12 cellular contexts compared by ENCODE assay signal in the genomic region with DNA sequence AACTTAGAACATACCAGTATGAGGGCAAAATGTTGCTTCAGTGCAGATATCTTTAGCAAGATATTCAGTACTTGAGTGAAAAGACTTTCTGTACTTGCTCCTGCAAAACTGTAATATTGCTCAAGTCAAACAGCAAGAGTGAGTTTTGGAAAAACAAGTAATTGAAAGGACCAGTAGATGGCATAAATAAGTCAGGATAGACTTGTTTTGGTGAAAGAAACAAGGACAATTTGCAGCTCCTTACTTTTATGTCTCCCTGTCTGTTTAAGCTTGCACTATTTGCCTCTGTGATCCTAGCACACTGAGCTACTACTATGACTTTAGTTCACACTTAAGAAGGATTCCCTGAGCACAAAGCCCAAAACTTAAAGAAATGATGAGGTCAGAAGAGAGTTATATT. TPM values are rescaled to one million over a fixed set of nuclear protein-coding genes. Genes with fewer than 3 reads are reported as not detected.
DNase-seq lines count a peak whose midpoint lies in the region; ATAC-seq and TF ChIP-seq lines count a peak whose summit lies in the region.
"Had no signal": no experiment of that assay in that cellular context is flagged by ENCODE, and none has a peak within 500 bp of the region (broad histone marks: within the 10 kb centered on the region; RNA-seq: fewer than 3 reads in every experiment).

No MANE protein-coding gene starts in this region.

- CTCF ChIA-PET in A673 (lab: Charles Lee), result interaction anchor here (0.5 kb wide), 1 partner anchor 511 kb away, joined by 8 read pairs; no protein-coding TSS in a partner anchor
- CTCF ChIA-PET in CD8-positive, alpha-beta memory T cell (lab: Charles Lee), result no interaction called here

- POLR2A ChIA-PET in A673 (lab: Charles Lee; ENCODE audit: low non-redundant PET), result no interaction called here
- POLR2A ChIA-PET in CD8-positive, alpha-beta memory T cell (lab: Charles Lee), result no interaction called here

- H3K4me3 ChIP-seq in A673 (ENCODE audit: low read depth, low read length, poor library complexity, severe bottlenecking) (no peak overlapping the region), GM23338 (no peak overlapping the region)
- no peak overlapping the region for H3K4me3 ChIP-seq in CD8-positive, alpha-beta memory T cell (ENCODE audit: low read length)
- H3K4me3 ChIP-seq: thyroid gland had no signal

- TF ChIP-seq CTCF in A673 (conservative IDR thresholded peaks at IDR 0.05; ENCODE audit: low read depth, low read length), result peak; percentile 54
- TF ChIP-seq CTCF in GM23338 (conservative IDR thresholded peaks at IDR 0.05; ENCODE audit: low read depth in 2 of 2), result peak; percentile 37 to 46; a peak in 3 of 4 replicates

- ATAC-seq in GM23338, result no peak

- H3K9me3 ChIP-seq in A673 (ENCODE audit: low read depth, low read length, poor library complexity, severe bottlenecking), result no peaks in the 10 kb centered on the region
- H3K9me3 ChIP-seq in CD8-positive, alpha-beta memory T cell (ENCODE audit: low read length), result no peaks in the 10 kb centered on the region
- H3K9me3 ChIP-seq: thyroid gland had no signal

- 0 out of 2 replicates have a peak, but pooled peaks cover 4% of the 10 kb centered on the region for H3K9me2 ChIP-seq in GM23338 (ENCODE audit: insufficient read depth)

- H3K27me3 Mint-ChIP-seq in GM23338 (ENCODE audit: insufficient read depth, low read depth, poor library complexity), result peaks cover 3% of the 10 kb centered on the region
- H3K27me3 Mint-ChIP-seq in CD8-positive, alpha-beta memory T cell, result peaks cover 12 to 15% of the 10 kb centered on the region in 2 donors

- peaks cover 6% of the 10 kb centered on the region; the same call in 1 of the 3 replicates for H3K36me3 Mint-ChIP-seq in GM23338 (ENCODE audit: low read depth)
- H3K36me3 Mint-ChIP-seq in CD8-positive, alpha-beta memory T cell, result no peaks in the 10 kb centered on the region

- no peaks in the 10 kb centered on the region for H3K36me3 ChIP-seq in A673 (ENCODE audit: insufficient read depth, low read length, poor library complexity, severe bottlenecking)
- H3K36me3 ChIP-seq in GM23338 (ENCODE audit: insufficient read depth), result no peaks in the 10 kb centered on the region
- no peaks in the 10 kb centered on the region for H3K36me3 ChIP-seq in CD8-positive, alpha-beta memory T cell (ENCODE audit: insufficient read depth, low read length)
- H3K36me3 ChIP-seq: thyroid gland had no signal

- H3K27ac ChIP-seq in A673 (ENCODE audit: low read depth, low read length, poor library complexity, severe bottlenecking) (no peak overlapping the region), GM23338 (ENCODE audit: low read depth) (no peak overlapping the region), caudate nucleus (ENCODE audit: low read depth, low read length) (no peak overlapping the region)
- no peak overlapping the region for H3K27ac ChIP-seq in CD8-positive, alpha-beta memory T cell (ENCODE audit: low read depth, low read length)
- H3K27ac ChIP-seq: thyroid gland had no signal

- no peak overlapping the region for H3K4me2 ChIP-seq in GM23338

- H3K79me2 ChIP-seq in GM23338 (replicated peaks; ENCODE audit: insufficient read depth), result no peaks in the 10 kb centered on the region

- H3K4me1 Mint-ChIP-seq in GM23338, result peaks cover 2% of the 10 kb centered on the region; the same call in 2 of the 3 replicates
- no peaks in the 10 kb centered on the region for H3K4me1 Mint-ChIP-seq in CD8-positive, alpha-beta memory T cell

- no peaks in the 10 kb centered on the region for H3K4me1 ChIP-seq in A673 (ENCODE audit: insufficient read depth, low read length, poor library complexity, severe bottlenecking)
- no peaks in the 10 kb centered on the region for H3K4me1 ChIP-seq in GM23338 (ENCODE audit: insufficient read depth)
- no peaks in the 10 kb centered on the region for H3K4me1 ChIP-seq in CD8-positive, alpha-beta memory T cell (ENCODE audit: insufficient read depth, low read length)
- H3K4me1 ChIP-seq: thyroid gland had no signal

- intact Hi-C loops in A673 (cut with micrococcal nuclease; ENCODE audit: unreplicated experiment), result loop anchor here (2.0 to 5.0 kb wide), 2 partner anchors 150 to 509 kb away; no protein-coding TSS in a partner anchor

- H2AFZ ChIP-seq in GM23338, result peak overlapping the region; percentile 29; the same call in 1 of the 2 replicates

- BruUV-seq in A673 (replicated peaks; lab: Mats Ljungman, UMichigan), result no TSS peak

- no peaks in the 10 kb centered on the region for H3K27me3 ChIP-seq in A673 (replicated peaks; ENCODE audit: insufficient read depth, low read depth, low read length, poor library complexity)
- no peaks in the 10 kb centered on the region for H3K27me3 ChIP-seq in GM23338 (ENCODE audit: insufficient read depth)
- H3K27me3 ChIP-seq in CD8-positive, alpha-beta memory T cell (ENCODE audit: insufficient read depth, low read length, poor library complexity, severe bottlenecking), result no peaks in the 10 kb centered on the region
- H3K27me3 ChIP-seq: thyroid gland had no signal

- H4K20me1 ChIP-seq in GM23338 (replicated peaks; ENCODE audit: insufficient read depth), result no peaks in the 10 kb centered on the region

- H3F3A ChIP-seq in GM23338 (replicated peaks; ENCODE audit: low read depth), result no peaks in the 10 kb centered on the region

- no peak overlapping the region for H3K4me3 Mint-ChIP-seq in GM23338
- no peak overlapping the region for H3K4me3 Mint-ChIP-seq in CD8-positive, alpha-beta memory T cell

- peaks cover 8% of the 10 kb centered on the region for H3K9me3 Mint-ChIP-seq in GM23338
- H3K9me3 Mint-ChIP-seq in CD8-positive, alpha-beta memory T cell, result no peaks in the 10 kb centered on the region

- no peak overlapping the region for H3K27ac Mint-ChIP-seq in GM23338
- no peak overlapping the region for H3K27ac Mint-ChIP-seq in CD8-positive, alpha-beta memory T cell

- DNase-seq in A673 (ENCODE audit: low spot score) (peak; percentile 57), GM23338 (ENCODE audit: low spot score) (peak; percentile 20), SW480 (ENCODE audit: low spot score) (peak; percentile 1), foreskin melanocyte (peak; percentile 75), NCI-H524 treated with DMSO at 0.1 percent for 48 hours (lab: John Stamatoyannopoulos, UW) (no peak), caudate nucleus (lab: John Stamatoyannopoulos, UW) (no peak), NCI-H187 (lab: John Stamatoyannopoulos, UW) (no peak)
- no peak for DNase-seq in CD8-positive, alpha-beta memory T cell
- DNase-seq: Calu3, islet precursor cell, NCI-H146, thyroid gland had no signal

TF ChIP-seq in GM23338, 12 proteins besides CTCF, POLR2A, EP300 and RAD21 (continues in another document):
- TF ChIP-seq ETS1 (IDR thresholded peaks at IDR 0.05), result no peak

RNA-seq across cellular contexts. Expression of gene IFI44, which starts 39.1 kb away (rescaled TPM):
- total RNA-seq in A673 (2021), result 27.8 and 29.0 TPM in 2 replicates
- total RNA-seq in GM23338 (2014; rRNA removed; shearing (Covaris generic)), result not detected in 2 replicates
- polyA plus RNA-seq in GM23338 (2016; fragmentation: Nextera tagmentation; extraction: Ambion mirVana), result not detected in 2 replicates
- total RNA-seq in CD8-positive, alpha-beta memory T cell, result 1 to 10 TPM; 6.6 to 7.6 TPM
- 29.8 TPM for polyA plus RNA-seq in CD8-positive, alpha-beta memory T cell

Comparison
In these comparisons a context has a peak if more than half of its experiments do, and no peak if none do; other contexts are left out.
1. DNase-seq: peak in A673 (single experiment), GM23338 (single experiment), SW480 (single experiment) and foreskin melanocyte (single experiment); none in NCI-H524 treated with DMSO at 0.1 percent for 48 hours (single experiment), caudate nucleus (0 of 61), NCI-H187 (0 of 2) and CD8-positive, alpha-beta memory T cell (0 of 5).